In the genomic region with DNA sequence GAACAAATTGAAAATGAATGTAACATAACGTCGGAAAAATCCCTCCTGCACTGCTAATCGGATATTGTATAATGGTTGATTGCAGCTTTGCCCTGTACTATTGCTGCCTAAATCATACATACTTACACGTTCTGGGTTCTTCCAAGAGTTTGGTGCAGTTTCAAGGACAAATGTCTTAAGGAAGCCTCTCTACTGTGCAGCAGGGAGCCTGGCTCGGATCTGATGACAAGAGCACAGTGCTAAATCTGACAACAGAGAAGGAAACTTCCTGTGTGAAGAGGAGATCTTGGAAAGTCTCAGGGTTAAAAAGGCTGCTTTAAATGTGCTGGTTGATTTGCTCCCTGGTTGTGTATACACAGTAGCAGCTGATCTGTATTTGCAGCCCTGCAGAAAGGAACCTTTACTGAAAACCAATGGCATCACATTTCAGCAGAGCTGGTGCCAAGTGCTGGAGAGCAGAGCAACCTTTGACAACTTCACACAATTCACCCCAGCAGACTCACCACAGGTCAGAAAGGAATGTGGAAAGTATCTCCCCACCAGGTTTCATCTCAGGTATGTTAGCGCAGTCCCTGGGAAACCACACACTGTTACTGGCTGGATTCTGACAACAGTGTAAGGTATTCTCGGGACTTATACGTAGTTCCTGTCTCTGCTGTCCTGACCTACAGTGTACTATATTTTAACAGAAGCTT, we compare ENCODE assay signal across 11 cellular contexts.
DNase-seq lines count a peak whose midpoint lies in the region; ATAC-seq and TF ChIP-seq lines count a peak whose summit lies in the region.
"Had no signal": no experiment of that assay in that cellular context is flagged by ENCODE, and none has a peak within 500 bp of the region (broad histone marks: within the 10 kb centered on the region; RNA-seq: fewer than 3 reads in every experiment).

No MANE protein-coding gene starts in this region.

- no peaks in the 10 kb centered on the region for H3K79me2 ChIP-seq in ACC112 (ENCODE audit: control insufficient read depth, insufficient read depth, low read length, unreplicated experiment)

- H3K27ac Mint-ChIP-seq in CD8-positive, alpha-beta T cell = no peak overlapping the region
- H3K27ac Mint-ChIP-seq: naive thymus-derived CD4-positive, alpha-beta T cell had no signal

- H3K4me1 ChIP-seq in ACC112 (ENCODE audit: control insufficient read depth, insufficient read depth, low read length, unreplicated experiment) = no peaks in the 10 kb centered on the region
- H3K4me1 ChIP-seq in mucosa of descending colon (ENCODE audit: low read depth) = no peaks in the 10 kb centered on the region
- H3K4me1 ChIP-seq in effector memory CD4-positive, alpha-beta T cell (ENCODE audit: control insufficient read depth, insufficient read depth, low read length, poor library complexity, severe bottlenecking) = no peaks in the 10 kb centered on the region
- no peaks in the 10 kb centered on the region for H3K4me1 ChIP-seq in CD8-positive, alpha-beta T cell (ENCODE audit: insufficient read depth, low read length)

- CTCF ChIA-PET in CD8-positive, alpha-beta T cell (lab: Charles Lee) = no interaction called here

- no peaks in the 10 kb centered on the region for H3K4me1 Mint-ChIP-seq in CD8-positive, alpha-beta T cell (ENCODE audit: low read depth)
- H3K4me1 Mint-ChIP-seq: naive thymus-derived CD4-positive, alpha-beta T cell had no signal

- H3K4me3 ChIP-seq in ACC112 (ENCODE audit: low read depth, low read length) (peak overlapping the region; percentile 29; the same call in 1 of the 2 replicates), epithelial cell of esophagus (ENCODE audit: low read length) (no peak overlapping the region), mucosa of descending colon (no peak overlapping the region)
- no peak overlapping the region for H3K4me3 ChIP-seq in effector memory CD4-positive, alpha-beta T cell (ENCODE audit: insufficient read depth, low read depth, low read length, poor library complexity, severe bottlenecking)
- H3K4me3 ChIP-seq in CD8-positive, alpha-beta T cell (ENCODE audit: low read depth, low read length) = no peak overlapping the region

- peak overlapping the region; percentile 57 for H2AFZ ChIP-seq in ACC112 (ENCODE audit: low read length, unreplicated experiment)

- no peaks in the 10 kb centered on the region for H3K9me3 ChIP-seq in mucosa of descending colon
- H3K9me3 ChIP-seq in effector memory CD4-positive, alpha-beta T cell (ENCODE audit: control insufficient read depth, low read length) = no peaks in the 10 kb centered on the region
- H3K9me3 ChIP-seq in CD8-positive, alpha-beta T cell (ENCODE audit: low read length) = no peaks in the 10 kb centered on the region

- H3K27me3 Mint-ChIP-seq in CD8-positive, alpha-beta T cell (ENCODE audit: low read depth) = no peaks in the 10 kb centered on the region

- H3K36me3 ChIP-seq in ACC112 (ENCODE audit: insufficient read depth, low read length) = no peaks in the 10 kb centered on the region
- H3K36me3 ChIP-seq in mucosa of descending colon (ENCODE audit: low read depth) = no peaks in the 10 kb centered on the region
- no peaks in the 10 kb centered on the region for H3K36me3 ChIP-seq in effector memory CD4-positive, alpha-beta T cell (ENCODE audit: control insufficient read depth, insufficient read depth, low read length)
- H3K36me3 ChIP-seq in CD8-positive, alpha-beta T cell (ENCODE audit: insufficient read depth, low read length) = no peaks in the 10 kb centered on the region

- H3K9me3 Mint-ChIP-seq in CD8-positive, alpha-beta T cell = no peaks in the 10 kb centered on the region

- ATAC-seq in mucosa of descending colon (peak; percentile 26), GM21786 (IDR thresholded peaks at IDR 0.05; ENCODE audit: unreplicated experiment) (no peak)
- no peak for ATAC-seq in activated CD4-positive, CD25-positive, alpha-beta regulatory T cell treated with anti-CD3 and anti-CD28 coated beads, Interleukin-2, amount 50 U/mL, for 24 hours
- no peak for ATAC-seq in CD8-positive, alpha-beta T cell
- ATAC-seq: naive thymus-derived CD4-positive, alpha-beta T cell had no signal

- POLR2A ChIA-PET in CD8-positive, alpha-beta T cell (lab: Charles Lee) = no interaction called here

- H3K27ac ChIP-seq in ACC112 (ENCODE audit: low read depth, low read length) = no peak overlapping the region
- no peak overlapping the region for H3K27ac ChIP-seq in effector memory CD4-positive, alpha-beta T cell (ENCODE audit: insufficient read depth, low read length, poor library complexity, severe bottlenecking)
- no peak overlapping the region for H3K27ac ChIP-seq in CD8-positive, alpha-beta T cell (ENCODE audit: low read depth, low read length)

- intact Hi-C loops in mucosa of descending colon (cut with DNase I, micrococcal nuclease) = no loop called here
- intact Hi-C loops in CD8-positive, alpha-beta T cell (cut with DNase I, micrococcal nuclease) = no loop called here

- H3K27me3 ChIP-seq in ACC112 (ENCODE audit: insufficient read depth, low read length) = peaks cover 23% of the 10 kb centered on the region
- H3K27me3 ChIP-seq in effector memory CD4-positive, alpha-beta T cell (replicated peaks; ENCODE audit: control insufficient read depth, insufficient read depth, low read length, poor library complexity, severe bottlenecking) = no peaks in the 10 kb centered on the region
- no peaks in the 10 kb centered on the region for H3K27me3 ChIP-seq in CD8-positive, alpha-beta T cell (ENCODE audit: insufficient read depth, low read length)

- H3K4me3 Mint-ChIP-seq in CD8-positive, alpha-beta T cell = no peak overlapping the region
- H3K4me3 Mint-ChIP-seq: naive thymus-derived CD4-positive, alpha-beta T cell had no signal

- no peaks in the 10 kb centered on the region for H3K36me3 Mint-ChIP-seq in CD8-positive, alpha-beta T cell

- DNase-seq in NCI-H526 treated with DMSO at 0.1 percent for 48 hours (lab: John Stamatoyannopoulos, UW) (peak; percentile 40), epithelial cell of esophagus (ENCODE audit: low read depth) (peak; percentile 18), mucosa of descending colon (no peak)
- DNase-seq in effector memory CD4-positive, alpha-beta T cell = no peak
- no peak for DNase-seq in CD8-positive, alpha-beta T cell
- DNase-seq: activated CD4-positive, alpha-beta T cell treated with anti-CD3 and anti-CD28 coated beads, Interleukin-2, amount 50 U/mL, for 1 hour; Kasumi-1; naive thymus-derived CD4-positive, alpha-beta T cell had no signal

- TF ChIP-seq CTCF in epithelial cell of esophagus (IDR thresholded peaks at IDR 0.05; ENCODE audit: insufficient read depth, low read depth, low read length, missing control alignments) (no peak), mucosa of descending colon (IDR thresholded peaks at IDR 0.05) (no peak)
- TF ChIP-seq CTCF in CD8-positive, alpha-beta T cell (IDR thresholded peaks at IDR 0.05) = no peak

Comparison
In these comparisons a context has a peak if more than half of its experiments do, and no peak if none do; other contexts are left out.
1. DNase-seq: peak in NCI-H526 treated with DMSO at 0.1 percent for 48 hours (single experiment) and epithelial cell of esophagus (single experiment); none in mucosa of descending colon (0 of 3), effector memory CD4-positive, alpha-beta T cell (0 of 3) and CD8-positive, alpha-beta T cell (0 of 7).